In genomic region chr2:74421248-74421870, GRCh38 we compare ENCODE assay signal across 8 cellular contexts. TPM values are rescaled to one million over a fixed set of nuclear protein-coding genes. Genes with fewer than 3 reads are reported as not detected.
DNase-seq lines count a peak whose midpoint lies in the region; ATAC-seq and TF ChIP-seq lines count a peak whose summit lies in the region.

TSS of gene C2orf81 (minus strand) at chr2:74421619. CDS start at chr2:74421560, 59 bp downstream.
TSS of gene WDR54 (plus strand) at chr2:74421730. CDS start at chr2:74422154, 424 bp downstream.

- no peaks in the 10 kb centered on the region for H3K27me3 ChIP-seq in brain microvascular endothelial cell (replicated peaks)
- H3K27me3 ChIP-seq in iPS-20b (ENCODE audit: insufficient read depth, low read length): peaks cover 31% of the 10 kb centered on the region

- DNase-seq in A172 (ENCODE audit: low spot score) (peak; percentile 85), NCI-H2107 treated with DMSO at 0.1 percent for 48 hours (lab: John Stamatoyannopoulos, UW; ENCODE audit: unreplicated experiment) (peak; percentile 72), UCSD-AML1 (lab: John Stamatoyannopoulos, UW; ENCODE audit: unreplicated experiment) (peak; percentile 94), brain microvascular endothelial cell (peak; percentile 77)

- in situ Hi-C loops in brain microvascular endothelial cell (cut with HindIII; ENCODE audit: low pct_ligation_motif_present, low sequenced_read_pairs): no loop called here

- H3K4me3 ChIP-seq in brain microvascular endothelial cell (ENCODE audit: low read depth, low read length) (peak within 1 kb of the TSS; percentile 80), iPS-20b (ENCODE audit: low read length) (peak within 1 kb of the TSS; percentile 92), skin epidermis (peak within 1 kb of the TSS; percentile 44 to 64 (median 59))

- H3K9me3 ChIP-seq in iPS-20b (ENCODE audit: insufficient read depth, low read depth, low read length): no peaks in the 10 kb centered on the region

- TF ChIP-seq CTCF in brain microvascular endothelial cell (IDR thresholded peaks at IDR 0.05; ENCODE audit: low read depth, low read length, missing control alignments): no peak

- ATAC-seq in GM18861 (IDR thresholded peaks at IDR 0.05; ENCODE audit: unreplicated experiment) (peak; percentile 86), HG03066 (IDR thresholded peaks at IDR 0.05; ENCODE audit: low read depth, unreplicated experiment) (peak; percentile 86)

- H3K4me1 ChIP-seq in iPS-20b (ENCODE audit: insufficient read depth, low read length): no peaks in the 10 kb centered on the region

- H3K36me3 ChIP-seq in brain microvascular endothelial cell (replicated peaks): peaks cover 9% of the 10 kb centered on the region
- H3K36me3 ChIP-seq in iPS-20b (ENCODE audit: insufficient read depth, low read depth, low read length): peaks cover 17% of the 10 kb centered on the region

- H3K27ac ChIP-seq in brain microvascular endothelial cell (peak within 1 kb of the TSS; percentile 56), iPS-20b (ENCODE audit: low read length) (peak within 1 kb of the TSS; percentile 19), skin epidermis (peak within 1 kb of the TSS in 18 of 21 experiments; percentile 36 to 85 (median 62))

- H3K9ac ChIP-seq in iPS-20b (ENCODE audit: low read depth, low read length): peak within 1 kb of the TSS; percentile 89; the same call in 1 of the 2 replicates

RNA-seq across cellular contexts. Expression of gene C2orf81, which starts in this region (rescaled TPM):
- 2.3 and 3.5 TPM in 2 replicates for total RNA-seq in A172 (2014; rRNA removed; shearing (Covaris generic))

RNA-seq across cellular contexts. Expression of gene WDR54, which starts in this region (rescaled TPM):
- total RNA-seq in A172 (2014; rRNA removed; shearing (Covaris generic)): 72.9 and 84.5 TPM in 2 replicates

Comparison
In these comparisons a context has a peak if more than half of its experiments do, and no peak if none do; other contexts are left out.
1. Peak in every context shown above with its lines: DNase-seq, ATAC-seq, H3K4me3 ChIP-seq and H3K27ac ChIP-seq.